In genomic region chr2:176702169-176702568, GRCh38 we compare ENCODE assay signal across 20 cellular contexts.
DNase-seq lines count a peak whose midpoint lies in the region; ATAC-seq and TF ChIP-seq lines count a peak whose summit lies in the region.
"Had no signal": no experiment of that assay in that cellular context is flagged by ENCODE, and none has a peak within 500 bp of the region (broad histone marks: within the 10 kb centered on the region; RNA-seq: fewer than 3 reads in every experiment).

No MANE protein-coding gene starts in this region.

- H3K4me3 ChIP-seq in right cardiac atrium (ENCODE audit: low read length) (no peak overlapping the region), right atrium auricular region (no peak overlapping the region), psoas muscle (no peak overlapping the region)
- H3K4me3 ChIP-seq: A549; BLaER1 treated with 17β-estradiol and CSF1 and Interleukin-3, amounts not matched to agents 10 nM and 100 nM; GM23248 had no signal

- 46% methylated on average over 2 of the region's 2 CpGs for WGBS in right cardiac atrium
- WGBS in psoas muscle, 3 donors = 53 to 67% (median 63%) methylated on average over 2 of the region's 2 CpGs

- H3K27me3 Mint-ChIP-seq in nephron (ENCODE audit: low read depth) = no peaks in the 10 kb centered on the region

- TF ChIP-seq CTCF in right atrium auricular region (IDR thresholded peaks at IDR 0.05) (no peak), nephron (IDR thresholded peaks at IDR 0.05; ENCODE audit: unreplicated experiment in 3 of 3) (no peak), psoas muscle (IDR thresholded peaks at IDR 0.05) (no peak)

- intact Hi-C loops in right cardiac atrium (cut with DNase I) = no loop called here
- intact Hi-C loops in psoas muscle (cut with DNase I) = no loop called here

- no peak overlapping the region for H3K4me3 Mint-ChIP-seq in nephron
- H3K4me3 Mint-ChIP-seq: B cell; CD8-positive, alpha-beta T cell had no signal

- H3K36me3 Mint-ChIP-seq in nephron (ENCODE audit: low read depth) = no peaks in the 10 kb centered on the region
- H3K36me3 Mint-ChIP-seq: CD8-positive, alpha-beta T cell had no signal

- H3K9me3 Mint-ChIP-seq in nephron = no peaks in the 10 kb centered on the region
- H3K9me3 Mint-ChIP-seq: CD8-positive, alpha-beta T cell had no signal

- DNase-seq in NCI-H82 (lab: John Stamatoyannopoulos, UW) = peak; percentile 12
- DNase-seq in NCI-H82 treated with DMSO at 0.1 percent for 48 hours (lab: John Stamatoyannopoulos, UW; ENCODE audit: unreplicated experiment) = no peak
- DNase-seq in right cardiac atrium = peak; percentile 9 to 76 (median 60)
- no peak for DNase-seq in right atrium auricular region (ENCODE audit: low spot score)
- no peak for DNase-seq in psoas muscle
- DNase-seq in DMS53 treated with DMSO at 0.1 percent for 48 hours (lab: John Stamatoyannopoulos, UW; ENCODE audit: unreplicated experiment) = no peak
- DNase-seq: Calu3; CD8-positive, alpha-beta T cell; DMS 273 treated with DMSO at 0.1 percent for 48 hours; DMS79; GDM1; GM23248; HCEC 1CT had no signal

- ATAC-seq in right cardiac atrium = peak in 1 of 2 donors; percentile 57
- ATAC-seq in psoas muscle = no peak
- ATAC-seq in HG03159 (IDR thresholded peaks at IDR 0.05; ENCODE audit: unreplicated experiment) = no peak
- ATAC-seq: A549; CD8-positive, alpha-beta T cell had no signal

- H3K4me1 Mint-ChIP-seq in nephron = peaks cover 35% of the 10 kb centered on the region
- H3K4me1 Mint-ChIP-seq: B cell had no signal

- no peak overlapping the region for H3K27ac ChIP-seq in right cardiac atrium (ENCODE audit: low read length)
- no peak overlapping the region for H3K27ac ChIP-seq in right atrium auricular region
- no peak overlapping the region for H3K27ac ChIP-seq in psoas muscle
- H3K27ac ChIP-seq: 22Rv1; A549; BLaER1 treated with 17β-estradiol and CSF1 and Interleukin-3, amounts not matched to agents 10 nM and 100 nM; GM23248; HL-60 had no signal

- H3K9me3 ChIP-seq in right cardiac atrium (ENCODE audit: control insufficient read depth, low read length) (no peaks in the 10 kb centered on the region), right atrium auricular region (no peaks in the 10 kb centered on the region), psoas muscle (no peaks in the 10 kb centered on the region)
- H3K9me3 ChIP-seq: A549; BLaER1 treated with 17β-estradiol and CSF1 and Interleukin-3, amounts not matched to agents 10 nM and 100 nM had no signal

- H3K4me1 ChIP-seq in right cardiac atrium (ENCODE audit: control insufficient read depth, insufficient read depth, low read length) (peaks cover 1% of the 10 kb centered on the region), right atrium auricular region (peaks cover 0 to 28% of the 10 kb centered on the region in 2 donors), psoas muscle (no peaks in the 10 kb centered on the region)
- H3K4me1 ChIP-seq: A549; BLaER1 treated with 17β-estradiol and CSF1 and Interleukin-3, amounts not matched to agents 10 nM and 100 nM had no signal

- H3K27me3 ChIP-seq in right cardiac atrium (ENCODE audit: control insufficient read depth, insufficient read depth) = no peaks in the 10 kb centered on the region
- no peaks in the 10 kb centered on the region for H3K27me3 ChIP-seq in right atrium auricular region
- no peaks in the 10 kb centered on the region for H3K27me3 ChIP-seq in psoas muscle (ENCODE audit: insufficient read depth in 3 of 3, low read length in 2 of 3)
- H3K27me3 ChIP-seq: BLaER1 treated with 17β-estradiol and CSF1 and Interleukin-3, amounts not matched to agents 10 nM and 100 nM had no signal

- peak overlapping the region; percentile 62 to 85 (median 71) for H3K27ac Mint-ChIP-seq in nephron
- H3K27ac Mint-ChIP-seq: B cell; CD8-positive, alpha-beta T cell had no signal

- H3K36me3 ChIP-seq in right atrium auricular region (no peaks in the 10 kb centered on the region), psoas muscle (ENCODE audit: insufficient read depth in 1 of 2, low read depth in 1 of 2) (no peaks in the 10 kb centered on the region)
- H3K36me3 ChIP-seq: BLaER1 treated with 17β-estradiol and CSF1 and Interleukin-3, amounts not matched to agents 10 nM and 100 nM had no signal

Comparison
In these comparisons a context has a peak if more than half of its experiments do, and no peak if none do; other contexts are left out.
1. DNase-seq: peak in NCI-H82 (single experiment) and right cardiac atrium (3 of 3); none in NCI-H82 treated with DMSO at 0.1 percent for 48 hours (single experiment), right atrium auricular region (single experiment), psoas muscle (0 of 2) and DMS53 treated with DMSO at 0.1 percent for 48 hours (single experiment).